In the genomic region with DNA sequence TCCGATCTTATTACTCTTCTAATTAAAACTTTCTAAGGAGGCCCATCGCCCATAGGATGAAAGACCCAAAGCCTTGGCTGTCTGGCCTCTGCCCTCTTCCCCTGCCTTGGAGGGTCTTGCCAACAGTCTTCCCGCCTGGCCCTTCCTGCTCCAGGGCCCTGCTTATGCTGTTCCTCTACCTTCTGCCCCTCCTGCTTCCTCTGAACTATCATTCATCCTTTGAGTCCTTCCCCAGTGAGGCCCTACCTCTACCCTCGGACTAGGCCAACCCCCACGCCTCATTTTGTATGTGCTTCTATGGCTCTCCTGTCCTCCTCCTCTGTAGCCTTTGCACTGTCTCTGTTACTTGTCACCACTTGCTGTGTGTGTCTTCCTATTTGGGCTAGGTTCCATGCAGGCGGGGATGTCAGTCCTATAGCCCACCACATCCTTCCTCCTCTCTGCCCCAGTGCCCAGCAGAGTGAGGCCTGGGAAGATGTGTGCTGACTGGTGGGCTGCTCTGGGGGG, we compare ENCODE assay signal across 13 cellular contexts. TPM values are rescaled to one million over a fixed set of nuclear protein-coding genes. Genes with fewer than 3 reads are reported as not detected.
DNase-seq lines count a peak whose midpoint lies in the region; ATAC-seq, FAIRE-seq and TF ChIP-seq lines count a peak whose summit lies in the region.
"Had no signal": no experiment of that assay in that cellular context is flagged by ENCODE, and none has a peak within 500 bp of the region (broad histone marks: within the 10 kb centered on the region; RNA-seq: fewer than 3 reads in every experiment).

No MANE protein-coding gene starts in this region.

- H3K14ac ChIP-seq in mesenchymal stem cell (ENCODE audit: low read length in 2 of 2), result no peak overlapping the region

- H3K23ac ChIP-seq in mesenchymal stem cell (ENCODE audit: low read length in 2 of 2), result no peak overlapping the region

- H3K9me3 ChIP-seq in HepG2 (ENCODE audit: low read length), result no peaks in the 10 kb centered on the region
- H3K9me3 ChIP-seq in right lobe of liver, result no peaks in the 10 kb centered on the region
- H3K9me3 ChIP-seq in mesenchymal stem cell (ENCODE audit: control insufficient read depth, low read length), result no peaks in the 10 kb centered on the region

- H4K91ac ChIP-seq in mesenchymal stem cell (ENCODE audit: low read length), result no peak overlapping the region

- H2BK15ac ChIP-seq in mesenchymal stem cell (ENCODE audit: low read depth, poor library complexity, severe bottlenecking), result no peak overlapping the region

- no peaks in the 10 kb centered on the region for H3K27me3 Mint-ChIP-seq in activated T-helper 17 cell treated with anti-CD3 and anti-CD28 coated beads, Interleukin-2, amount 50 U/mL, for 72 hours

- H2BK5ac ChIP-seq in mesenchymal stem cell (ENCODE audit: low read depth, low read length, poor library complexity, severe bottlenecking), result no peak overlapping the region

- in situ Hi-C loops in HepG2 (cut with HindIII; ENCODE audit: extremely low pct_ligation_motif_present, low pct_unique_long_range_greater_than_20kb), result no loop called here

- peaks cover 24% of the 10 kb centered on the region for H3K79me1 ChIP-seq in mesenchymal stem cell (replicated peaks; ENCODE audit: low read length, poor library complexity, severe bottlenecking)

- H3K27ac Mint-ChIP-seq in activated T-helper 17 cell treated with anti-CD3 and anti-CD28 coated beads, Interleukin-2, amount 50 U/mL, for 72 hours, result peak overlapping the region; percentile 8

- peaks cover 36% of the 10 kb centered on the region for H3K4me1 ChIP-seq in HepG2 (ENCODE audit: insufficient read depth, low read length)
- peaks cover 0 to 14% (median 1%) of the 10 kb centered on the region in 4 donors for H3K4me1 ChIP-seq in right lobe of liver
- H3K4me1 ChIP-seq in mesenchymal stem cell (ENCODE audit: control insufficient read depth, insufficient read depth, low read depth, low read length), result peaks cover 27% of the 10 kb centered on the region

- no peak overlapping the region for H2AK5ac ChIP-seq in mesenchymal stem cell (ENCODE audit: low read length, severe bottlenecking)

- no peak overlapping the region for H3K27ac ChIP-seq in HepG2 (ENCODE audit: extremely low read length, insufficient read depth, low read length)
- no peak overlapping the region for H3K27ac ChIP-seq in right lobe of liver
- H3K27ac ChIP-seq in mesenchymal stem cell (ENCODE audit: low read length, poor library complexity, severe bottlenecking), result no peak overlapping the region

- no peak overlapping the region for H3K18ac ChIP-seq in mesenchymal stem cell (ENCODE audit: low read depth in 1 of 2, low read length in 2 of 2)

- peak overlapping the region; percentile 79 for H3K4me2 ChIP-seq in HepG2 (ENCODE audit: low read depth, low read length)
- no peak overlapping the region for H3K4me2 ChIP-seq in mesenchymal stem cell (ENCODE audit: low read length, poor library complexity, severe bottlenecking)

- POLR2A ChIA-PET in HepG2 (lab: Yijun Ruan, JAX), result no interaction called here

- no peak for TF ChIP-seq RAD21 in HepG2 (CRISPR knock-in tag; IDR thresholded peaks at IDR 0.05)

- no peak for TF ChIP-seq POLR2A in HepG2 (IDR thresholded peaks at IDR 0.05; ENCODE audit: insufficient read depth in 1 of 2, low read depth in 2 of 2, low read length in 2 of 2)
- no peak for TF ChIP-seq POLR2A in right lobe of liver (IDR thresholded peaks at IDR 0.05)

- no peak overlapping the region for H2BK120ac ChIP-seq in mesenchymal stem cell (ENCODE audit: low read depth, low read length)

- H3K9ac ChIP-seq in HepG2 (ENCODE audit: insufficient read depth, low read depth, low read length) (peak overlapping the region; percentile 69; the same call in 1 of the 2 replicates), mesenchymal stem cell (ENCODE audit: low read length) (peak overlapping the region; percentile 94)

- H2AFZ ChIP-seq in HepG2 (ENCODE audit: low read length) (no peak overlapping the region), mesenchymal stem cell (ENCODE audit: low read depth, low read length) (no peak overlapping the region)

- no peaks in the 10 kb centered on the region; the same call in none of the 2 replicates for H4K20me1 ChIP-seq in HepG2 (ENCODE audit: insufficient read depth, low read length)

- TF ChIP-seq EP300 in HepG2 (IDR thresholded peaks at IDR 0.05; ENCODE audit: low read depth in 2 of 2, low read length in 2 of 2), result no peak
- no peak for TF ChIP-seq EP300 in HepG2 (CRISPR knock-in tag; IDR thresholded peaks at IDR 0.05; ENCODE audit: borderline replicate concordance)

- no peak for ATAC-seq in HepG2
- ATAC-seq in right lobe of liver, result no peak
- ATAC-seq in activated T-helper 17 cell treated with anti-CD3 and anti-CD28 coated beads, Interleukin-2, amount 50 U/mL, for 72 hours (replicated peaks), result no peak
- no peak for ATAC-seq in HG03045 (IDR thresholded peaks at IDR 0.05; ENCODE audit: unreplicated experiment)

- peaks cover 34% of the 10 kb centered on the region for H3K36me3 Mint-ChIP-seq in activated T-helper 17 cell treated with anti-CD3 and anti-CD28 coated beads, Interleukin-2, amount 50 U/mL, for 72 hours (ENCODE audit: low read depth)

- peak overlapping the region in 1 of 2 experiments; percentile 6 for H2BK12ac ChIP-seq in mesenchymal stem cell (ENCODE audit: low read length in 2 of 2)

- no peak overlapping the region for H3K4ac ChIP-seq in mesenchymal stem cell (ENCODE audit: low read depth in 1 of 2, low read length in 2 of 2)

- WGBS in HepG2 (ENCODE audit: low lambda C conversion rate), result 97% methylated on average over 6 of the region's 6 CpGs
- 73% methylated on average over 6 of the region's 6 CpGs for WGBS in right lobe of liver (ENCODE audit: insufficient coverage, low coverage, low lambda C conversion rate, missing lambda C conversion rate)
- WGBS in mesenchymal stem cell, result 89% methylated on average over 5 of the region's 6 CpGs

- TF ChIP-seq CTCF in HepG2 (CRISPR knock-in tag; IDR thresholded peaks at IDR 0.05) (no peak), right lobe of liver (IDR thresholded peaks at IDR 0.05) (no peak)

- H3K27me3 ChIP-seq in HepG2 (ENCODE audit: control insufficient read depth in 1 of 2, insufficient read depth in 2 of 2, low read length in 2 of 2) (no peaks in the 10 kb centered on the region; a peak in 1 of 5 replicates), right lobe of liver (no peaks in the 10 kb centered on the region), mesenchymal stem cell (ENCODE audit: control insufficient read depth in 1 of 2, insufficient read depth in 1 of 2, low read length in 2 of 2) (no peaks in the 10 kb centered on the region)

- H3K36me3 ChIP-seq in HepG2 (replicated peaks in 1 of 2; ENCODE audit: control insufficient read depth in 1 of 2, insufficient read depth in 2 of 2, low read length in 2 of 2) (peaks cover 2 to 30% of the 10 kb centered on the region in 2 experiments; a peak in 4 of 5 replicates), right lobe of liver (peaks cover 0 to 10% (median 3%) of the 10 kb centered on the region in 4 donors), mesenchymal stem cell (ENCODE audit: control insufficient read depth in 1 of 2, insufficient read depth in 2 of 2, low read depth in 1 of 2, low read length in 2 of 2) (peaks cover 42 to 47% of the 10 kb centered on the region in 2 experiments)

- H3K79me2 ChIP-seq in HepG2 (ENCODE audit: insufficient read depth, low read length), result peaks cover 5% of the 10 kb centered on the region

- no TSS peak for BruUV-seq in HepG2 (replicated peaks; lab: Mats Ljungman, UMichigan)

- H3K4me3 Mint-ChIP-seq in activated T-helper 17 cell treated with anti-CD3 and anti-CD28 coated beads, Interleukin-2, amount 50 U/mL, for 72 hours, result peak overlapping the region; percentile 75

- DNase-seq in HepG2 (ENCODE audit: low spot score) (no peak), right lobe of liver (no peak), mesenchymal stem cell (no peak), HCEC 1CT (no peak), HT-29 (ENCODE audit: low spot score) (no peak), NCI-H2081 treated with DMSO at 0.1 percent for 48 hours (lab: John Stamatoyannopoulos, UW) (no peak)
- DNase-seq: AML-193, NCI-H524 had no signal

- H3K4me3 ChIP-seq in HepG2 (replicated peaks in 1 of 3; ENCODE audit: insufficient read depth in 1 of 3, low read depth in 2 of 3, low read length in 3 of 3) (no peak overlapping the region), right lobe of liver (no peak overlapping the region), mesenchymal stem cell (ENCODE audit: insufficient read depth in 1 of 2, low read depth in 1 of 2, low read length in 2 of 2) (peak overlapping the region in 1 of 2 experiments; percentile 97)

- H3K4me1 Mint-ChIP-seq in activated T-helper 17 cell treated with anti-CD3 and anti-CD28 coated beads, Interleukin-2, amount 50 U/mL, for 72 hours, result peaks cover 12% of the 10 kb centered on the region

- H4K8ac ChIP-seq in mesenchymal stem cell (ENCODE audit: low read length), result peak overlapping the region; percentile 46

- intact Hi-C loops in HepG2 (cut with micrococcal nuclease; ENCODE audit: unreplicated experiment) (no loop called here), right lobe of liver (cut with DNase I) (loop anchor here in 1 of 2 donors (5.0 kb wide), 1 partner anchor 74 kb away; no protein-coding TSS in a partner anchor)

- no peak for FAIRE-seq in HepG2 (lab: Jason Lieb, UNC)
- FAIRE-seq: urothelium cell line had no signal

- CTCF ChIA-PET in HepG2 (lab: Yijun Ruan, JAX; ENCODE audit: low intra/inter-chr PET ratio, low total read pairs), result interaction anchor here (4.5 kb wide), 1 partner anchor 75 kb away, joined by 71 read pairs; no protein-coding TSS in a partner anchor

- no peaks in the 10 kb centered on the region for H3K9me3 Mint-ChIP-seq in activated T-helper 17 cell treated with anti-CD3 and anti-CD28 coated beads, Interleukin-2, amount 50 U/mL, for 72 hours

RNA-seq across cellular contexts. Expression of a gene that starts 5.4 kb away (rescaled TPM):
- total RNA-seq in HepG2 (2016; rRNA removed; fragmentation: Illumina TruSeq; extraction: Trizol) (15.9 and 18.7 TPM in 2 replicates), right lobe of liver (10 to 100 TPM in 1 of 6 experiments, 1 to 10 TPM in 5; 4.6 to 12.7 (median 7.6) TPM)
- 9.4 and 10.1 TPM in 2 replicates for total RNA-seq in HepG2 (2016; cell fraction: cytosol; rRNA removed; fragmentation: Illumina TruSeq; extraction: Trizol; ENCODE audit: low read depth)
- 14.8 and 19.6 TPM in 2 replicates for total RNA-seq in HepG2 (2016; cell fraction: insoluble cytoplasmic fraction; rRNA removed; fragmentation: Illumina TruSeq; extraction: Trizol)
- total RNA-seq in HepG2 (2016; cell fraction: membrane; rRNA removed; fragmentation: Illumina TruSeq; extraction: Trizol), result 19.4 and 21.9 TPM in 2 replicates
- total RNA-seq in HepG2 (2016; cell fraction: nucleus; rRNA removed; fragmentation: Illumina TruSeq; extraction: Trizol), result 13.5 and 19.1 TPM in 2 replicates
- polyA plus RNA-seq in HepG2 (2011; rRNA removed), result 20.4 and 21.4 TPM in 2 replicates
- 13.8 and 18.3 TPM in 2 replicates for polyA plus RNA-seq in HepG2 (2011; cell fraction: cytosol; rRNA removed)
- 72.9 and 80.6 TPM in 2 replicates for polyA plus RNA-seq in HepG2 (2011; cell fraction: nucleus; rRNA removed)
- polyA plus RNA-seq in HepG2 (2012), result 9.4 and 13.3 TPM in 2 replicates
- polyA plus RNA-seq in HepG2 (2016; cell fraction: cytosol; fragmentation: Illumina TruSeq; extraction: Trizol; ENCODE audit: low read depth), result 14.0 and 17.7 TPM in 2 replicates
- polyA plus RNA-seq in HepG2 (2016; cell fraction: insoluble cytoplasmic fraction; fragmentation: Illumina TruSeq; extraction: Trizol; ENCODE audit: low read depth), result 21.9 and 27.7 TPM in 2 replicates
- polyA plus RNA-seq in HepG2 (2016; cell fraction: membrane; fragmentation: Illumina TruSeq; extraction: Trizol; ENCODE audit: low read depth), result 22.4 and 26.1 TPM in 2 replicates
- 48.2 and 50.9 TPM in 2 replicates for polyA plus RNA-seq in HepG2 (2016; cell fraction: nucleus; fragmentation: Illumina TruSeq; extraction: Trizol; ENCODE audit: insufficient read depth, low read depth)
- polyA minus RNA-seq in HepG2 (2011; rRNA and poly(A)+ RNA removed; ENCODE audit: low replicate concordance), result 29.1 and 81.2 TPM in 2 replicates
- 8.8 and 9.9 TPM in 2 replicates for polyA minus RNA-seq in HepG2 (2011; cell fraction: cytosol; rRNA and poly(A)+ RNA removed)
- polyA minus RNA-seq in HepG2 (2011; cell fraction: nucleus; rRNA and poly(A)+ RNA removed), result 12.6 and 12.8 TPM in 2 replicates
- 10 to 100 TPM; 22.3 to 30.0 TPM for total RNA-seq in activated T-helper 17 cell treated with anti-CD3 and anti-CD28 coated beads, Interleukin-2, amount 50 U/mL, for 72 hours
- 33.3 TPM for polyA plus RNA-seq in mesenchymal stem cell (2013, experiment 1 of 2)
- 32.2 TPM for polyA plus RNA-seq in mesenchymal stem cell (2013, experiment 2 of 2)
- total RNA-seq in HT-29 (2014; rRNA removed; shearing (Covaris generic)), result 80.6 and 86.9 TPM in 2 replicates

RNA-seq across cellular contexts. Expression of a gene that starts 17.4 kb away (rescaled TPM):
- total RNA-seq in HepG2 (2016; rRNA removed; fragmentation: Illumina TruSeq; extraction: Trizol) (519 and 610 TPM in 2 replicates), right lobe of liver (100 to 1,000 TPM in 4 of 6 experiments, 10 to 100 TPM in 2; 51.1 to 236 (median 171) TPM)
- 109 and 111 TPM in 2 replicates for total RNA-seq in HepG2 (2016; cell fraction: cytosol; rRNA removed; fragmentation: Illumina TruSeq; extraction: Trizol; ENCODE audit: low read depth)
- total RNA-seq in HepG2 (2016; cell fraction: insoluble cytoplasmic fraction; rRNA removed; fragmentation: Illumina TruSeq; extraction: Trizol), result 529 and 601 TPM in 2 replicates
- total RNA-seq in HepG2 (2016; cell fraction: membrane; rRNA removed; fragmentation: Illumina TruSeq; extraction: Trizol), result 138 and 151 TPM in 2 replicates
- 274 and 312 TPM in 2 replicates for total RNA-seq in HepG2 (2016; cell fraction: nucleus; rRNA removed; fragmentation: Illumina TruSeq; extraction: Trizol)
- polyA plus RNA-seq in HepG2 (2011; rRNA removed), result 264 and 345 TPM in 2 replicates
- 233 and 344 TPM in 2 replicates for polyA plus RNA-seq in HepG2 (2011; cell fraction: cytosol; rRNA removed)
- 252 and 375 TPM in 2 replicates for polyA plus RNA-seq in HepG2 (2011; cell fraction: nucleus; rRNA removed)
- 341 and 401 TPM in 2 replicates for polyA plus RNA-seq in HepG2 (2012)
- polyA plus RNA-seq in HepG2 (2016; cell fraction: cytosol; fragmentation: Illumina TruSeq; extraction: Trizol; ENCODE audit: low read depth), result 82.5 and 94.9 TPM in 2 replicates
- 516 and 544 TPM in 2 replicates for polyA plus RNA-seq in HepG2 (2016; cell fraction: insoluble cytoplasmic fraction; fragmentation: Illumina TruSeq; extraction: Trizol; ENCODE audit: low read depth)
- polyA plus RNA-seq in HepG2 (2016; cell fraction: membrane; fragmentation: Illumina TruSeq; extraction: Trizol; ENCODE audit: low read depth), result 100 and 109 TPM in 2 replicates
- 566 and 576 TPM in 2 replicates for polyA plus RNA-seq in HepG2 (2016; cell fraction: nucleus; fragmentation: Illumina TruSeq; extraction: Trizol; ENCODE audit: insufficient read depth, low read depth)
- polyA minus RNA-seq in HepG2 (2011; rRNA and poly(A)+ RNA removed; ENCODE audit: low replicate concordance), result 110 and 303 TPM in 2 replicates
- polyA minus RNA-seq in HepG2 (2011; cell fraction: cytosol; rRNA and poly(A)+ RNA removed), result 94.6 and 134 TPM in 2 replicates
- polyA minus RNA-seq in HepG2 (2011; cell fraction: nucleus; rRNA and poly(A)+ RNA removed), result 70.3 and 113 TPM in 2 replicates
- 100 to 1,000 TPM; 319 to 371 TPM for total RNA-seq in activated T-helper 17 cell treated with anti-CD3 and anti-CD28 coated beads, Interleukin-2, amount 50 U/mL, for 72 hours
- 478 TPM for polyA plus RNA-seq in mesenchymal stem cell (2013, experiment 1 of 2)
- 472 TPM for polyA plus RNA-seq in mesenchymal stem cell (2013, experiment 2 of 2)
- 270 and 302 TPM in 2 replicates for total RNA-seq in HT-29 (2014; rRNA removed; shearing (Covaris generic))

RNA-seq across cellular contexts. Expression of a gene that starts 24.8 kb away (rescaled TPM):
- total RNA-seq in HepG2 (2016; rRNA removed; fragmentation: Illumina TruSeq; extraction: Trizol), result 10.3 and 13.6 TPM in 2 replicates
- 0.51 and 0.79 TPM in 2 replicates for total RNA-seq in HepG2 (2016; cell fraction: cytosol; rRNA removed; fragmentation: Illumina TruSeq; extraction: Trizol; ENCODE audit: low read depth)
- 10.0 and 10.3 TPM in 2 replicates for total RNA-seq in HepG2 (2016; cell fraction: insoluble cytoplasmic fraction; rRNA removed; fragmentation: Illumina TruSeq; extraction: Trizol)
- total RNA-seq in HepG2 (2016; cell fraction: membrane; rRNA removed; fragmentation: Illumina TruSeq; extraction: Trizol), result 2.4 and 2.7 TPM in 2 replicates
- 5.1 and 8.0 TPM in 2 replicates for total RNA-seq in HepG2 (2016; cell fraction: nucleus; rRNA removed; fragmentation: Illumina TruSeq; extraction: Trizol)
- 29.3 and 43.2 TPM in 2 replicates for polyA plus RNA-seq in HepG2 (2011; rRNA removed)
- polyA plus RNA-seq in HepG2 (2011; cell fraction: cytosol; rRNA removed), result 26.7 and 30.1 TPM in 2 replicates
- polyA plus RNA-seq in HepG2 (2011; cell fraction: nucleus; rRNA removed), result 35.4 and 48.8 TPM in 2 replicates
- 29.8 and 32.5 TPM in 2 replicates for polyA plus RNA-seq in HepG2 (2012)
- polyA plus RNA-seq in HepG2 (2016; cell fraction: cytosol; fragmentation: Illumina TruSeq; extraction: Trizol; ENCODE audit: low read depth), result 0.97 and 1.0 TPM in 2 replicates
- polyA plus RNA-seq in HepG2 (2016; cell fraction: insoluble cytoplasmic fraction; fragmentation: Illumina TruSeq; extraction: Trizol; ENCODE audit: low read depth), result 13.3 and 16.3 TPM in 2 replicates
- 2.9 and 3.0 TPM in 2 replicates for polyA plus RNA-seq in HepG2 (2016; cell fraction: membrane; fragmentation: Illumina TruSeq; extraction: Trizol; ENCODE audit: low read depth)
- 10.7 and 11.1 TPM in 2 replicates for polyA plus RNA-seq in HepG2 (2016; cell fraction: nucleus; fragmentation: Illumina TruSeq; extraction: Trizol; ENCODE audit: insufficient read depth, low read depth)
- polyA minus RNA-seq in HepG2 (2011; rRNA and poly(A)+ RNA removed; ENCODE audit: low replicate concordance), result 0.16 and 52.2 TPM in 2 replicates
- polyA minus RNA-seq in HepG2 (2011; cell fraction: cytosol; rRNA and poly(A)+ RNA removed), result 14.6 and 19.0 TPM in 2 replicates
- 9.5 and 15.8 TPM in 2 replicates for polyA minus RNA-seq in HepG2 (2011; cell fraction: nucleus; rRNA and poly(A)+ RNA removed)
- total RNA-seq in right lobe of liver, result 10 to 100 TPM; 27.0 to 95.3 (median 36.1) TPM
- not detected for total RNA-seq in activated T-helper 17 cell treated with anti-CD3 and anti-CD28 coated beads, Interleukin-2, amount 50 U/mL, for 72 hours
- not detected for polyA plus RNA-seq in mesenchymal stem cell (2013, experiment 1 of 2)
- 0.01 TPM for polyA plus RNA-seq in mesenchymal stem cell (2013, experiment 2 of 2)
- total RNA-seq in HT-29 (2014; rRNA removed; shearing (Covaris generic)), result 0.28 TPM in 1 of 2 replicates, not detected in the other
- total RNA-seq: omental fat pad; T-helper 1 cell treated with Interleukin-12 subunit alpha and Interleukin-12 subunit beta and Interleukin-4 antibody, amounts not matched to agents 30 ng/mL and 1 ng/mL, for 36 hours had no signal

RNA-seq across cellular contexts. Expression of a gene that starts 48.8 kb away (rescaled TPM):
- total RNA-seq in HepG2 (2016; rRNA removed; fragmentation: Illumina TruSeq; extraction: Trizol), result 1.3 and 2.4 TPM in 2 replicates
- total RNA-seq in HepG2 (2016; cell fraction: cytosol; rRNA removed; fragmentation: Illumina TruSeq; extraction: Trizol; ENCODE audit: low read depth), result 0.44 and 0.51 TPM in 2 replicates
- total RNA-seq in HepG2 (2016; cell fraction: insoluble cytoplasmic fraction; rRNA removed; fragmentation: Illumina TruSeq; extraction: Trizol), result 0.77 and 3.4 TPM in 2 replicates
- 0.74 and 0.96 TPM in 2 replicates for total RNA-seq in HepG2 (2016; cell fraction: membrane; rRNA removed; fragmentation: Illumina TruSeq; extraction: Trizol)
- 5.8 and 5.9 TPM in 2 replicates for total RNA-seq in HepG2 (2016; cell fraction: nucleus; rRNA removed; fragmentation: Illumina TruSeq; extraction: Trizol)
- 10.2 and 15.0 TPM in 2 replicates for polyA plus RNA-seq in HepG2 (2011; rRNA removed)
- 3.4 and 4.0 TPM in 2 replicates for polyA plus RNA-seq in HepG2 (2011; cell fraction: cytosol; rRNA removed)
- 55.6 and 56.4 TPM in 2 replicates for polyA plus RNA-seq in HepG2 (2011; cell fraction: nucleus; rRNA removed)
- 6.1 and 7.0 TPM in 2 replicates for polyA plus RNA-seq in HepG2 (2012)
- 0.40 TPM in 2 replicates for polyA plus RNA-seq in HepG2 (2016; cell fraction: cytosol; fragmentation: Illumina TruSeq; extraction: Trizol; ENCODE audit: low read depth)
- polyA plus RNA-seq in HepG2 (2016; cell fraction: insoluble cytoplasmic fraction; fragmentation: Illumina TruSeq; extraction: Trizol; ENCODE audit: low read depth), result 1.1 and 1.3 TPM in 2 replicates
- 0.72 and 0.85 TPM in 2 replicates for polyA plus RNA-seq in HepG2 (2016; cell fraction: membrane; fragmentation: Illumina TruSeq; extraction: Trizol; ENCODE audit: low read depth)
- polyA plus RNA-seq in HepG2 (2016; cell fraction: nucleus; fragmentation: Illumina TruSeq; extraction: Trizol; ENCODE audit: insufficient read depth, low read depth), result 18.6 and 19.5 TPM in 2 replicates
- polyA minus RNA-seq in HepG2 (2011; rRNA and poly(A)+ RNA removed; ENCODE audit: low replicate concordance), result 17.8 and 35.4 TPM in 2 replicates
- polyA minus RNA-seq in HepG2 (2011; cell fraction: cytosol; rRNA and poly(A)+ RNA removed), result 1.4 and 3.0 TPM in 2 replicates
- 8.8 and 11.3 TPM in 2 replicates for polyA minus RNA-seq in HepG2 (2011; cell fraction: nucleus; rRNA and poly(A)+ RNA removed)
- total RNA-seq in right lobe of liver, result 1 to 10 TPM in 4 of 6 experiments, under 1 TPM in 2; 0.56 to 1.6 (median 1.2) TPM
- 1 to 10 TPM; 4.1 to 6.0 TPM for total RNA-seq in activated T-helper 17 cell treated with anti-CD3 and anti-CD28 coated beads, Interleukin-2, amount 50 U/mL, for 72 hours
- polyA plus RNA-seq in mesenchymal stem cell (2013, experiment 1 of 2), result 2.0 TPM
- 1.9 TPM for polyA plus RNA-seq in mesenchymal stem cell (2013, experiment 2 of 2)
- total RNA-seq in HT-29 (2014; rRNA removed; shearing (Covaris generic)), result 4.3 and 6.4 TPM in 2 replicates

RNA-seq across cellular contexts. Expression of a gene that starts 52.8 kb away (rescaled TPM):
- total RNA-seq in HepG2 (2016; rRNA removed; fragmentation: Illumina TruSeq; extraction: Trizol) (10.1 and 20.1 TPM in 2 replicates), right lobe of liver (10 to 100 TPM; 10.4 to 29.2 (median 20.2) TPM)
- total RNA-seq in HepG2 (2016; cell fraction: cytosol; rRNA removed; fragmentation: Illumina TruSeq; extraction: Trizol; ENCODE audit: low read depth), result 8.5 and 11.8 TPM in 2 replicates
- 10.6 and 19.2 TPM in 2 replicates for total RNA-seq in HepG2 (2016; cell fraction: insoluble cytoplasmic fraction; rRNA removed; fragmentation: Illumina TruSeq; extraction: Trizol)
- 9.3 and 12.0 TPM in 2 replicates for total RNA-seq in HepG2 (2016; cell fraction: membrane; rRNA removed; fragmentation: Illumina TruSeq; extraction: Trizol)
- 23.9 and 32.6 TPM in 2 replicates for total RNA-seq in HepG2 (2016; cell fraction: nucleus; rRNA removed; fragmentation: Illumina TruSeq; extraction: Trizol)
- 73.5 and 74.0 TPM in 2 replicates for polyA plus RNA-seq in HepG2 (2011; rRNA removed)
- polyA plus RNA-seq in HepG2 (2011; cell fraction: cytosol; rRNA removed), result 23.9 and 24.4 TPM in 2 replicates
- 317 and 392 TPM in 2 replicates for polyA plus RNA-seq in HepG2 (2011; cell fraction: nucleus; rRNA removed)
- 31.3 and 32.7 TPM in 2 replicates for polyA plus RNA-seq in HepG2 (2012)
- polyA plus RNA-seq in HepG2 (2016; cell fraction: cytosol; fragmentation: Illumina TruSeq; extraction: Trizol; ENCODE audit: low read depth), result 3.0 and 3.3 TPM in 2 replicates
- polyA plus RNA-seq in HepG2 (2016; cell fraction: insoluble cytoplasmic fraction; fragmentation: Illumina TruSeq; extraction: Trizol; ENCODE audit: low read depth), result 15.8 and 17.9 TPM in 2 replicates
- polyA plus RNA-seq in HepG2 (2016; cell fraction: membrane; fragmentation: Illumina TruSeq; extraction: Trizol; ENCODE audit: low read depth), result 7.6 TPM in 2 replicates
- 110 and 120 TPM in 2 replicates for polyA plus RNA-seq in HepG2 (2016; cell fraction: nucleus; fragmentation: Illumina TruSeq; extraction: Trizol; ENCODE audit: insufficient read depth, low read depth)
- polyA minus RNA-seq in HepG2 (2011; rRNA and poly(A)+ RNA removed; ENCODE audit: low replicate concordance), result 47.2 and 97.7 TPM in 2 replicates
- polyA minus RNA-seq in HepG2 (2011; cell fraction: cytosol; rRNA and poly(A)+ RNA removed), result 12.4 and 13.9 TPM in 2 replicates
- 94.1 and 94.6 TPM in 2 replicates for polyA minus RNA-seq in HepG2 (2011; cell fraction: nucleus; rRNA and poly(A)+ RNA removed)
- total RNA-seq in activated T-helper 17 cell treated with anti-CD3 and anti-CD28 coated beads, Interleukin-2, amount 50 U/mL, for 72 hours, result 100 to 1,000 TPM in 1 of 2 donors, 10 to 100 TPM in 1; 87.7 to 131 TPM
- 35.0 TPM for polyA plus RNA-seq in mesenchymal stem cell (2013, experiment 1 of 2)
- polyA plus RNA-seq in mesenchymal stem cell (2013, experiment 2 of 2), result 34.0 TPM
- total RNA-seq in HT-29 (2014; rRNA removed; shearing (Covaris generic)), result 29.3 and 35.2 TPM in 2 replicates
